In genomic region chr11:34731596-34731995, GRCh38 we compare ENCODE assay signal across 18 cellular contexts.
DNase-seq lines count a peak whose midpoint lies in the region; ATAC-seq, FAIRE-seq and TF ChIP-seq lines count a peak whose summit lies in the region.
"Had no signal": no experiment of that assay in that cellular context is flagged by ENCODE, and none has a peak within 500 bp of the region (broad histone marks: within the 10 kb centered on the region; RNA-seq: fewer than 3 reads in every experiment).

No MANE protein-coding gene starts in this region.

- FAIRE-seq in urothelium cell line (lab: Jason Lieb, UNC) (peak; percentile 78), H54 (lab: Jason Lieb, UNC) (no peak)
- FAIRE-seq: A549, GM12878, GM18507 had no signal

- ATAC-seq in esophagus mucosa, result peak; percentile 35
- ATAC-seq in GM18870 (IDR thresholded peaks at IDR 0.05; ENCODE audit: unreplicated experiment), result no peak
- ATAC-seq in HG02852 (IDR thresholded peaks at IDR 0.05; ENCODE audit: unreplicated experiment), result no peak
- ATAC-seq: A549, GM12878 had no signal

- DNase-seq in HS-27A (ENCODE audit: low read depth) (peak; percentile 19), fibroblast of the conjunctiva (ENCODE audit: low read depth) (peak; percentile 41), urothelium cell line (ENCODE audit: low spot score) (no peak), H54 (ENCODE audit: insufficient read length, low spot score) (no peak)
- DNase-seq in stimulated activated CD4-positive, alpha-beta T cell treated with anti-CD3 and anti-CD28 coated beads, Interleukin-2, amount 100 ng/mL, for 48 hours, result no peak
- DNase-seq: AML-193; CD8-positive, alpha-beta memory T cell; DMS 273 treated with DMSO at 0.1 percent for 48 hours; GM23248; H9; HFFc6; KG1 had no signal

- TF ChIP-seq POLR2A in H54 (IDR thresholded peaks at IDR 0.05; ENCODE audit: low read depth, low read length), result no peak

Comparison
In these comparisons a context has a peak if more than half of its experiments do, and no peak if none do; other contexts are left out.
1. DNase-seq: peak in HS-27A (single experiment) and fibroblast of the conjunctiva (single experiment); none in urothelium cell line (single experiment), stimulated activated CD4-positive, alpha-beta T cell treated with anti-CD3 and anti-CD28 coated beads, Interleukin-2, amount 100 ng/mL, for 48 hours (0 of 2) and H54 (single experiment).